ENCODE assay signal across 8 cellular contexts in genomic region chr21:29300547-29301138, GRCh38.
DNase-seq lines count a peak whose midpoint lies in the region; ATAC-seq, FAIRE-seq and TF ChIP-seq lines count a peak whose summit lies in the region.

No MANE protein-coding gene starts in this region.

- peaks cover 64% of the 10 kb centered on the region for H3K79me2 ChIP-seq in Loucy (ENCODE audit: insufficient read depth, low read length)

- peak overlapping the region; percentile 85 for H3K9ac ChIP-seq in Loucy (ENCODE audit: low read depth, low read length, poor library complexity, severe bottlenecking)
- peak overlapping the region; percentile 88 to 89 for H3K9ac ChIP-seq in duodenal mucosa (ENCODE audit: low read depth in 1 of 2, low read length in 2 of 2)

- H3K4me1 ChIP-seq in Loucy (ENCODE audit: insufficient read depth, low read length, poor library complexity, severe bottlenecking) (peaks cover 46% of the 10 kb centered on the region), duodenal mucosa (ENCODE audit: control insufficient read depth in 1 of 2, insufficient read depth in 2 of 2, low read length in 2 of 2) (peaks cover 43 to 52% of the 10 kb centered on the region in 2 donors), neutrophil (ENCODE audit: control insufficient read depth in 1 of 2, insufficient read depth in 1 of 2, low read depth in 1 of 2, low read length in 1 of 2) (peaks cover 72 to 73% of the 10 kb centered on the region in 2 experiments)

- no peaks in the 10 kb centered on the region for H3K36me3 ChIP-seq in Loucy (ENCODE audit: insufficient read depth, low read length)
- no peaks in the 10 kb centered on the region for H3K36me3 ChIP-seq in duodenal mucosa (ENCODE audit: control insufficient read depth in 1 of 2, insufficient read depth in 2 of 2, low read length in 2 of 2)
- peaks cover 3% of the 10 kb centered on the region for H3K36me3 ChIP-seq in neutrophil

- FAIRE-seq in H54 (lab: Jason Lieb, UNC): no peak

- ATAC-seq in GM18508 (IDR thresholded peaks at IDR 0.05; ENCODE audit: insufficient read depth, unreplicated experiment): peak; percentile 81
- ATAC-seq in GM21825 (IDR thresholded peaks at IDR 0.05; ENCODE audit: unreplicated experiment): peak; percentile 71

- H3K27ac ChIP-seq in duodenal mucosa (ENCODE audit: low read depth, low read length) (peak overlapping the region; percentile 88), neutrophil (peak overlapping the region; percentile 100)

- no peaks in the 10 kb centered on the region for H3K9me3 ChIP-seq in Loucy (ENCODE audit: insufficient read depth, low read depth, low read length)
- H3K9me3 ChIP-seq in duodenal mucosa (ENCODE audit: control insufficient read depth in 1 of 2, low read length in 2 of 2): no peaks in the 10 kb centered on the region
- no peaks in the 10 kb centered on the region for H3K9me3 ChIP-seq in neutrophil

- H2AFZ ChIP-seq in Loucy (ENCODE audit: low read length): no peak overlapping the region

- DNase-seq in NOMO-1 treated with dmso at 0.1 percent for 144 hours (lab: John Stamatoyannopoulos, UW; ENCODE audit: unreplicated experiment) (no peak), DMS153 treated with DMSO at 0.1 percent for 48 hours (lab: John Stamatoyannopoulos, UW; ENCODE audit: unreplicated experiment) (no peak), H54 (ENCODE audit: insufficient read length, low spot score) (no peak)

- H3K27me3 ChIP-seq in Loucy (ENCODE audit: insufficient read depth, low read length, poor library complexity, severe bottlenecking) (no peaks in the 10 kb centered on the region), duodenal mucosa (ENCODE audit: control insufficient read depth in 1 of 2, insufficient read depth in 2 of 2, low read length in 2 of 2) (no peaks in the 10 kb centered on the region), neutrophil (no peaks in the 10 kb centered on the region)

- peak overlapping the region; percentile 80 for H3K4me2 ChIP-seq in Loucy (ENCODE audit: low read depth, low read length, poor library complexity, severe bottlenecking)

- no peak for TF ChIP-seq POLR2A in H54 (IDR thresholded peaks at IDR 0.05; ENCODE audit: low read depth, low read length)

- H4K20me1 ChIP-seq in Loucy (ENCODE audit: insufficient read depth, low read length, poor library complexity, severe bottlenecking): peaks cover 61% of the 10 kb centered on the region

- TF ChIP-seq CTCF in Loucy (conservative IDR thresholded peaks at IDR 0.05; ENCODE audit: low read length) (no peak), neutrophil (IDR thresholded peaks at IDR 0.05) (no peak)

- no peaks in the 10 kb centered on the region for H3K9me2 ChIP-seq in Loucy (replicated peaks; ENCODE audit: low read depth, low read length)

- H3K4me3 ChIP-seq in Loucy (ENCODE audit: low read length, poor library complexity, severe bottlenecking) (peak overlapping the region; percentile 82), duodenal mucosa (ENCODE audit: low read depth in 1 of 2, low read length in 2 of 2) (peak overlapping the region; percentile 81 to 93), neutrophil (ENCODE audit: low read depth in 1 of 2, low read length in 1 of 2) (peak overlapping the region; percentile 92 to 97)

- H3F3A ChIP-seq in Loucy (ENCODE audit: low read depth): no peaks in the 10 kb centered on the region
